Comparison of ENCODE assay signal across 2 cellular contexts in the genomic region with DNA sequence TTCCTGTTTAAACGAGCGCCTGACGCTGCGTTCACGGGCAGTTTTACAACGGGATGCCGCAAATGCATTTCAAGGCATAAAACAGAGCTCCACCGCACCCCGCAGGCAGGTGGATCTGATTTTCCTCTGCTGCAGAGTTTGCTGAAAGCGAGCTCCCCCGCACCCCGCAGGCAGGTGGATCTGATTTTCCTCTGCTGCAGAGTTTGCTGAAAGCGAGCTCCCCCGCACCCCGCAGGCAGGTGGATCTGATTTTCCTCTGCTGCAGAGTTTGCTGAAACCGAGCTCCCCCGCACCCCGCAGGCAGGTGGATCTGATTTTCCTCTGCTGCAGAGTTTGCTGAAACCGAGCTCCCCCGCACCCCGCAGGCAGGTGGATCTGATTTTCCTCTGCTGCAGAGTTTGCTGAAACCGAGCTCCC.
A peak's percentile ranks its signal among the peaks of the same experiment; 100 is the strongest.
TF ChIP-seq lines count a peak whose summit lies in the region.
"Not testable (repeated sequence)": the region's sequence is repeated elsewhere in the genome, so short reads cannot be mapped to it uniquely, and the experiment has no call there.

No MANE protein-coding gene starts in this region.

TF ChIP-seq in endothelial cell of umbilical vein, 7 proteins besides CTCF, POLR2A, EP300 and RAD21:
- peak; percentile 59 for TF ChIP-seq EZH2 (IDR thresholded peaks at IDR 0.05; ENCODE audit: borderline replicate concordance, low read depth, low read length, severe bottlenecking)

TF ChIP-seq in HepG2, 621 proteins besides CTCF, POLR2A, EP300 and RAD21:
- 0 out of 2 replicates have a peak, but pooled peaks have one; percentile 83 for TF ChIP-seq EZH2 (conservative IDR thresholded peaks at IDR 0.05; ENCODE audit: low read depth, low read length)
- 0 out of 2 replicates have a peak, but pooled peaks have one; percentile 44 for TF ChIP-seq CBX2 (IDR thresholded peaks at IDR 0.05; ENCODE audit: low read depth, low read length)
- TF ChIP-seq CBX2 (CRISPR knock-in tag; IDR thresholded peaks at IDR 0.05; ENCODE audit: low read depth), result not testable (repeated sequence)
